Comparison of ENCODE assay signal across 12 cellular contexts in genomic region chr5:81187885-81188284, GRCh38. TPM values are rescaled to one million over a fixed set of nuclear protein-coding genes. Genes with fewer than 3 reads are reported as not detected.
DNase-seq lines count a peak whose midpoint lies in the region; ATAC-seq and TF ChIP-seq lines count a peak whose summit lies in the region.
"Had no signal": no experiment of that assay in that cellular context is flagged by ENCODE, and none has a peak within 500 bp of the region (broad histone marks: within the 10 kb centered on the region; RNA-seq: fewer than 3 reads in every experiment).

No MANE protein-coding gene starts in this region.

- peak overlapping the region; percentile 82 for H3K27ac Mint-ChIP-seq in CD8-positive, alpha-beta T cell

- H3K4me3 ChIP-seq in CD8-positive, alpha-beta T cell (ENCODE audit: low read depth, low read length) = no peak overlapping the region
- peak overlapping the region; percentile 10; the same call in 1 of the 2 replicates for H3K4me3 ChIP-seq in GM08714 (ENCODE audit: low read length)
- H3K4me3 ChIP-seq in left ventricle myocardium inferior = no peak overlapping the region
- H3K4me3 ChIP-seq in WERI-Rb-1 (ENCODE audit: low read depth, low read length) = no peak overlapping the region
- H3K4me3 ChIP-seq: Peyer's patch had no signal

- POLR2A ChIA-PET in CD8-positive, alpha-beta T cell (lab: Charles Lee) = no interaction called here

- H3K36me3 ChIP-seq in CD8-positive, alpha-beta T cell (ENCODE audit: insufficient read depth, low read length) = no peaks in the 10 kb centered on the region
- no peaks in the 10 kb centered on the region for H3K36me3 ChIP-seq in left ventricle myocardium inferior
- H3K36me3 ChIP-seq in WERI-Rb-1 = peaks cover 6% of the 10 kb centered on the region; the same call in 1 of the 2 replicates
- H3K36me3 ChIP-seq: Peyer's patch had no signal

- H3K4me1 ChIP-seq in CD8-positive, alpha-beta T cell (ENCODE audit: insufficient read depth, low read length) = no peaks in the 10 kb centered on the region
- H3K4me1 ChIP-seq in left ventricle myocardium inferior = peaks cover 12% of the 10 kb centered on the region
- H3K4me1 ChIP-seq: Peyer's patch had no signal

- CTCF ChIA-PET in CD8-positive, alpha-beta T cell (lab: Charles Lee) = interaction anchor here (0.9 to 1.0 kb wide), 2 partner anchors 35 to 111 kb away, joined by 3 read pairs; no protein-coding TSS in a partner anchor

- peaks cover 71% of the 10 kb centered on the region for H3K36me3 Mint-ChIP-seq in CD8-positive, alpha-beta T cell

- no peak overlapping the region for H3K4me3 Mint-ChIP-seq in CD8-positive, alpha-beta T cell

- H3K27me3 Mint-ChIP-seq in CD8-positive, alpha-beta T cell (ENCODE audit: low read depth) = no peaks in the 10 kb centered on the region

- DNase-seq in CD8-positive, alpha-beta T cell = no peak
- DNase-seq in NCI-H345 (lab: John Stamatoyannopoulos, UW) (peak; percentile 81), left ventricle myocardium inferior (peak; percentile 68), WERI-Rb-1 (no peak), NCI-H2227 treated with DMSO at 0.1 percent for 48 hours (lab: John Stamatoyannopoulos, UW) (no peak)
- DNase-seq in effector CD8-positive, alpha-beta T cell (lab: John Stamatoyannopoulos, UW) = no peak
- DNase-seq: DMS79 treated with DMSO at 0.1 percent for 48 hours, Peyer's patch had no signal

- no peaks in the 10 kb centered on the region for H3K9me3 ChIP-seq in CD8-positive, alpha-beta T cell (ENCODE audit: low read length)
- H3K9me3 ChIP-seq in left ventricle myocardium inferior (replicated peaks) (no peaks in the 10 kb centered on the region), WERI-Rb-1 (ENCODE audit: severe bottlenecking) (no peaks in the 10 kb centered on the region)
- H3K9me3 ChIP-seq: Peyer's patch had no signal

- no peak for ATAC-seq in CD8-positive, alpha-beta T cell
- ATAC-seq in HG03432 (IDR thresholded peaks at IDR 0.05; ENCODE audit: unreplicated experiment) = no peak
- ATAC-seq: activated CD4-positive, CD25-positive, alpha-beta regulatory T cell treated with anti-CD3 and anti-CD28 coated beads, Interleukin-2, amount 50 U/mL, for 24 hours had no signal

- no peak overlapping the region for H3K27ac ChIP-seq in CD8-positive, alpha-beta T cell (ENCODE audit: low read depth, low read length)
- H3K27ac ChIP-seq in left ventricle myocardium inferior (replicated peaks) (peak overlapping the region; percentile 54), WERI-Rb-1 (no peak overlapping the region)
- H3K27ac ChIP-seq: Peyer's patch had no signal

- peaks cover 3% of the 10 kb centered on the region for H3K4me1 Mint-ChIP-seq in CD8-positive, alpha-beta T cell (ENCODE audit: low read depth)

- intact Hi-C loops in CD8-positive, alpha-beta T cell (cut with DNase I, micrococcal nuclease) = loop anchor here in 1 of 2 experiments (5.0 kb wide), 1 partner anchor 491 kb away; no protein-coding TSS in a partner anchor
- intact Hi-C loops in left ventricle myocardium inferior (cut with micrococcal nuclease) = no loop called here

- TF ChIP-seq CTCF in CD8-positive, alpha-beta T cell (IDR thresholded peaks at IDR 0.05) = no peak
- no peak for TF ChIP-seq CTCF in left ventricle myocardium inferior (IDR thresholded peaks at IDR 0.05; ENCODE audit: borderline replicate concordance)
- no peak for TF ChIP-seq CTCF in WERI-Rb-1 (IDR thresholded peaks at IDR 0.05; ENCODE audit: low read depth, low read length)

- H3K27me3 ChIP-seq in CD8-positive, alpha-beta T cell (ENCODE audit: insufficient read depth, low read length) = no peaks in the 10 kb centered on the region
- no peaks in the 10 kb centered on the region for H3K27me3 ChIP-seq in left ventricle myocardium inferior (ENCODE audit: low read depth)
- no peaks in the 10 kb centered on the region for H3K27me3 ChIP-seq in WERI-Rb-1 (ENCODE audit: insufficient read depth, low read depth, severe bottlenecking)
- H3K27me3 ChIP-seq: Peyer's patch had no signal

- no peaks in the 10 kb centered on the region for H3K9me3 Mint-ChIP-seq in CD8-positive, alpha-beta T cell

RNA-seq across cellular contexts. Expression of gene CKMT2, which starts 45.2 kb away (rescaled TPM):
- not detected for total RNA-seq in CD8-positive, alpha-beta T cell
- 1,824 TPM for total RNA-seq in left ventricle myocardium inferior
- total RNA-seq: endothelial cell of umbilical vein had no signal

Comparison
In these comparisons a context has a peak if more than half of its experiments do, and no peak if none do; other contexts are left out.
1. DNase-seq: peak in NCI-H345 (single experiment) and left ventricle myocardium inferior (single experiment); none in CD8-positive, alpha-beta T cell (0 of 7), effector CD8-positive, alpha-beta T cell (single experiment), WERI-Rb-1 (single experiment) and NCI-H2227 treated with DMSO at 0.1 percent for 48 hours (single experiment).
2. RNA of gene CKMT2, which starts 45.2 kb away (total RNA-seq): 1,824 TPM in left ventricle myocardium inferior (single experiment); not detected in CD8-positive, alpha-beta T cell; every median in the first group is over 1,000 times any median in the second.